In genomic region chr17:57532556-57532955, GRCh38 we compare ENCODE assay signal across 2 cellular contexts.
TF ChIP-seq lines count a peak whose summit lies in the region.

No MANE protein-coding gene starts in this region.

TF ChIP-seq in A549, 52 proteins besides CTCF, POLR2A, EP300 and RAD21:
- TF ChIP-seq MAFK (IDR thresholded peaks at IDR 0.05; ENCODE audit: partially characterized antibody) (peak; percentile 12), TFCP2L1 (CRISPR knock-in tag; IDR thresholded peaks at IDR 0.05) (no peak)

TF ChIP-seq in GM12878, 131 proteins besides CTCF, POLR2A, EP300 and RAD21:
- TF ChIP-seq KDM1A (IDR thresholded peaks at IDR 0.05; ENCODE audit: borderline replicate concordance) (no peak), POLR2AphosphoS5 (IDR thresholded peaks at IDR 0.05; ENCODE audit: low read length) (no peak)
TF ChIP-seq in GM12878: peak in this region for 0.
